27 cellular contexts compared by ENCODE assay signal in genomic region chr5:122707796-122708195, GRCh38.
DNase-seq lines count a peak whose midpoint lies in the region; ATAC-seq, FAIRE-seq and TF ChIP-seq lines count a peak whose summit lies in the region.
"Had no signal": no experiment of that assay in that cellular context is flagged by ENCODE, and none has a peak within 500 bp of the region (broad histone marks: within the 10 kb centered on the region; RNA-seq: fewer than 3 reads in every experiment).

No MANE protein-coding gene starts in this region.

- H3K27ac ChIP-seq in A549 (no peak overlapping the region), PC-3 (ENCODE audit: low read length) (no peak overlapping the region), thyroid gland (no peak overlapping the region), right lobe of liver (no peak overlapping the region)
- H3K27ac ChIP-seq: 22Rv1; BLaER1 treated with 17β-estradiol and CSF1 and Interleukin-3, amounts not matched to agents 10 nM and 100 nM; HL-60; SJSA1 had no signal

- TF ChIP-seq POLR2A in A549 (IDR thresholded peaks at IDR 0.05; ENCODE audit: low read length) (no peak), H54 (IDR thresholded peaks at IDR 0.05; ENCODE audit: low read depth, low read length) (no peak), thyroid gland (IDR thresholded peaks at IDR 0.05) (no peak), right lobe of liver (IDR thresholded peaks at IDR 0.05) (no peak)

- H3K27me3 ChIP-seq in PC-3 (ENCODE audit: low read length) (no peaks in the 10 kb centered on the region), thyroid gland (no peaks in the 10 kb centered on the region), right lobe of liver (no peaks in the 10 kb centered on the region)
- H3K27me3 ChIP-seq: BLaER1 treated with 17β-estradiol and CSF1 and Interleukin-3, amounts not matched to agents 10 nM and 100 nM; SJSA1 had no signal

- no TSS peak for BruUV-seq in PC-3 (replicated peaks; lab: Mats Ljungman, UMichigan)

- TF ChIP-seq EP300 in A549 (IDR thresholded peaks at IDR 0.05): no peak

- no peak overlapping the region for H3K9ac ChIP-seq in PC-3 (ENCODE audit: low read length)
- H3K9ac ChIP-seq: BLaER1 treated with 17β-estradiol and CSF1 and Interleukin-3, amounts not matched to agents 10 nM and 100 nM had no signal

- intact Hi-C loops in PC-3 (cut with micrococcal nuclease): loop anchor here (10.0 kb wide), 1 partner anchor 637 kb away; no protein-coding TSS in a partner anchor
- intact Hi-C loops in thyroid gland (cut with DNase I): no loop called here
- intact Hi-C loops in right lobe of liver (cut with DNase I): no loop called here

- H3K4me1 ChIP-seq in A549: no peaks in the 10 kb centered on the region
- H3K4me1 ChIP-seq in PC-3 (ENCODE audit: insufficient read depth, low read length): no peaks in the 10 kb centered on the region
- H3K4me1 ChIP-seq in thyroid gland: no peaks in the 10 kb centered on the region
- no peaks in the 10 kb centered on the region for H3K4me1 ChIP-seq in right lobe of liver
- H3K4me1 ChIP-seq: SJSA1 had no signal

- H3K9me2 ChIP-seq in PC-3 (replicated peaks; ENCODE audit: low read length): no peaks in the 10 kb centered on the region

- FAIRE-seq in A549 (lab: Jason Lieb, UNC) (no peak), H54 (lab: Jason Lieb, UNC) (peak; percentile 30)
- FAIRE-seq: GM12892, H1 had no signal

- no peak for TF ChIP-seq CTCF in A549 (IDR thresholded peaks at IDR 0.05)
- no peak for TF ChIP-seq CTCF in PC-3 (conservative IDR thresholded peaks at IDR 0.05; ENCODE audit: low read depth, low read length)
- no peak for TF ChIP-seq CTCF in epithelial cell of esophagus (IDR thresholded peaks at IDR 0.05; ENCODE audit: insufficient read depth, low read depth, low read length, missing control alignments)
- TF ChIP-seq CTCF in thyroid gland (IDR thresholded peaks at IDR 0.05): no peak
- no peak for TF ChIP-seq CTCF in right lobe of liver (IDR thresholded peaks at IDR 0.05)

- H3K79me2 ChIP-seq in PC-3 (ENCODE audit: low read length): no peaks in the 10 kb centered on the region

- no peaks in the 10 kb centered on the region for H3K36me3 ChIP-seq in PC-3 (ENCODE audit: low read depth, low read length)
- H3K36me3 ChIP-seq in thyroid gland: no peaks in the 10 kb centered on the region
- no peaks in the 10 kb centered on the region for H3K36me3 ChIP-seq in right lobe of liver
- H3K36me3 ChIP-seq: BLaER1 treated with 17β-estradiol and CSF1 and Interleukin-3, amounts not matched to agents 10 nM and 100 nM; SJSA1 had no signal

- DNase-seq in A549 (ENCODE audit: low read depth in 1 of 2, low spot score in 1 of 2) (no peak), H54 (ENCODE audit: insufficient read length, low spot score) (peak; percentile 10), PC-3 (peak; percentile 56), epithelial cell of esophagus (ENCODE audit: low read depth) (peak; percentile 29), DMS114 treated with DMSO at 0.1 percent for 48 hours (lab: John Stamatoyannopoulos, UW; ENCODE audit: unreplicated experiment) (no peak), thyroid gland (no peak), right lobe of liver (no peak)
- no peak for DNase-seq in activated naive CD4-positive, alpha-beta T cell treated with anti-CD3 and anti-CD28 coated beads, Interleukin-2, amount 50 U/mL, for 16 hours
- DNase-seq: AML-193; CD4-positive, alpha-beta memory T cell; COR-L47; Karpas-422; MV-4-11; NCI-H1105; NCI-H146; NCI-H1930; NCI-H2107; NCI-H446; NCI-H524 treated with DMSO at 0.1 percent for 48 hours; NCI-H774; Right ventricle myocardium superior had no signal

- H3K9me3 ChIP-seq in A549 (no peaks in the 10 kb centered on the region), PC-3 (ENCODE audit: low read length) (no peaks in the 10 kb centered on the region), thyroid gland (no peaks in the 10 kb centered on the region), right lobe of liver (no peaks in the 10 kb centered on the region)
- H3K9me3 ChIP-seq: BLaER1 treated with 17β-estradiol and CSF1 and Interleukin-3, amounts not matched to agents 10 nM and 100 nM; SJSA1 had no signal

- CTCF ChIA-PET in A549 (lab: Yijun Ruan, JAX): no interaction called here
- CTCF ChIA-PET in PC-3 (lab: Charles Lee): no interaction called here

- H4K20me1 ChIP-seq in PC-3 (ENCODE audit: low read length): no peaks in the 10 kb centered on the region
- H4K20me1 ChIP-seq: BLaER1 treated with 17β-estradiol and CSF1 and Interleukin-3, amounts not matched to agents 10 nM and 100 nM had no signal

- no peak overlapping the region for H3K4me3 ChIP-seq in A549
- no peak overlapping the region for H3K4me3 ChIP-seq in PC-3 (ENCODE audit: low read length)
- no peak overlapping the region for H3K4me3 ChIP-seq in epithelial cell of esophagus (ENCODE audit: low read length)
- no peak overlapping the region for H3K4me3 ChIP-seq in thyroid gland (replicated peaks in 1 of 3)
- no peak overlapping the region for H3K4me3 ChIP-seq in right lobe of liver
- H3K4me3 ChIP-seq: BLaER1 treated with 17β-estradiol and CSF1 and Interleukin-3, amounts not matched to agents 10 nM and 100 nM; SJSA1 had no signal

- TF ChIP-seq RAD21 in A549 (conservative IDR thresholded peaks at IDR 0.05 in 1 of 2, IDR thresholded peaks at IDR 0.05 in 1 of 2): no peak

- no peak overlapping the region for H3K4me2 ChIP-seq in A549
- no peak overlapping the region for H3K4me2 ChIP-seq in PC-3 (ENCODE audit: low read length)
- H3K4me2 ChIP-seq: BLaER1 treated with 17β-estradiol and CSF1 and Interleukin-3, amounts not matched to agents 10 nM and 100 nM had no signal

- H2AFZ ChIP-seq in PC-3 (ENCODE audit: low read length): no peak overlapping the region

- ATAC-seq in A549 (no peak), PC-3 (peak; percentile 90), right lobe of liver (no peak)

- POLR2A ChIA-PET in A549 (lab: Yijun Ruan, JAX) (no interaction called here), PC-3 (lab: Charles Lee; ENCODE audit: unreplicated experiment) (no interaction called here)

- no peaks in the 10 kb centered on the region for H3F3A ChIP-seq in PC-3 (ENCODE audit: low read length, unreplicated experiment)

TF ChIP-seq in A549, 52 proteins besides CTCF, POLR2A, EP300 and RAD21:
- no peak for TF ChIP-seq HDAC2 (IDR thresholded peaks at IDR 0.05)
- no peak for TF ChIP-seq FOSL2 (IDR thresholded peaks at IDR 0.05)
- TF ChIP-seq FOSL2 (CRISPR knock-in tag; IDR thresholded peaks at IDR 0.05): 0 out of 2 replicates have a peak, but pooled peaks have one; percentile 8

Comparison
In these comparisons a context has a peak if more than half of its experiments do, and no peak if none do; other contexts are left out.
1. DNase-seq: peak in H54 (single experiment), PC-3 (single experiment) and epithelial cell of esophagus (single experiment); none in A549 (0 of 2), DMS114 treated with DMSO at 0.1 percent for 48 hours (single experiment), thyroid gland (0 of 2), activated naive CD4-positive, alpha-beta T cell treated with anti-CD3 and anti-CD28 coated beads, Interleukin-2, amount 50 U/mL, for 16 hours (single experiment) and right lobe of liver (0 of 3).